ENCODE assay signal across 8 cellular contexts in the genomic region with DNA sequence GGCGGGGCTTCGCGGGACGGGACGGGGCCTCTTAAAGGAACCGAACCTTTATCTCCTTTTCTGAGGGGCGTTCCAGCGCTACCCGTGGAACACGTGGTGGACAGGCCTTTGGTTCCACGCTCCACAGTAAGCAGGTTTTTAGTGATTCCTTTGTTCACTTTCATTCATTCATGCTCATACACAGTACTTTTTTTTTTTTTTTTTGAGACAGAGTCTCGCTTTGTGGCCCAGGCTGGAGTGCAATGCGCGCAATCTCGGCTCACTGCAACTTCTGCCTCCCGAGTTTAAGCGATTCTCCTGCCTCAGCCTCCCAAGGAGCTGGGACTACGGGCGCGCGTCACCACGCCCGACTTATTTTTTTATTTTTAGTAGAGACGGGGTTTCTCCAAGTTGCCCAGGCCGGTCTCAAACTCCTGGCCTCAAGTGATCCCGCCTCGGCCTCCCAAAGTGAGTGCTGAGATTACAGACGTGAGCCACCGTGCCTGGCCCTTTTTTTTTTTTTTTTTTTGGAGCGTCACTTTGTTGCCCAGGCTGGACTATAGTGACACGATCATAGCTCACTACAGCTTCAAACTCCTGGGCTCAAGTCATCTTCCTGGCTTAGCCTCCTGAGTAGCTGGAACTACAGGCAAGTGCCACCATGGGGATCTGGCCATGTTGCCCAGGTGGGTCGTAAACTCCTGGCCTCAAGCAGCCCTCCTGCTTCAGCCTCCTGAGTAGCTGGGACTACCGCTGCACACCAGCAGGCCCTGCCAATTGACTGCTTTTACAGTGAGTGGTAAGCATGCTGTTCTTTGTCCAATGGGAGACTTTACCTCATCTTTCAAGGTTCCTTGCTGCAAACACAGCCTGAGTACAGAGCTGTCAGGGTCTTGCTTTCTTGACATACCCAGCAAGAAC. TPM values are rescaled to one million over a fixed set of nuclear protein-coding genes. Genes with fewer than 3 reads are reported as not detected.
DNase-seq lines count a peak whose midpoint lies in the region; ATAC-seq, FAIRE-seq and TF ChIP-seq lines count a peak whose summit lies in the region.

No MANE protein-coding gene starts in this region.

- H3K27me3 ChIP-seq in SU-DHL-6 (ENCODE audit: low read length) = no peaks in the 10 kb centered on the region
- no peaks in the 10 kb centered on the region for H3K27me3 ChIP-seq in aorta (ENCODE audit: control insufficient read depth in 1 of 2, insufficient read depth in 2 of 2, low read length in 1 of 2)

- ATAC-seq in HG03280 (IDR thresholded peaks at IDR 0.05; ENCODE audit: unreplicated experiment) (no peak), GM21381 (IDR thresholded peaks at IDR 0.05; ENCODE audit: unreplicated experiment) (no peak), aorta (ENCODE audit: low FRiP score) (no peak), HG03378 (IDR thresholded peaks at IDR 0.05; ENCODE audit: unreplicated experiment) (no peak)

- H3K4me3 ChIP-seq in SU-DHL-6 (ENCODE audit: insufficient read depth, low read length, poor library complexity, severe bottlenecking) (peak overlapping the region; percentile 85), fibroblast of villous mesenchyme (ENCODE audit: low read depth, low read length) (peak overlapping the region; percentile 92), retinal pigment epithelial cell (ENCODE audit: low read length) (peak overlapping the region; percentile 85), aorta (ENCODE audit: low read length in 2 of 2) (no peak overlapping the region)

- H4K20me1 ChIP-seq in SU-DHL-6 (ENCODE audit: low read depth, low read length) = no peaks in the 10 kb centered on the region

- peak overlapping the region; percentile 98 for H3K9ac ChIP-seq in SU-DHL-6 (ENCODE audit: low read length)

- H3K4me1 ChIP-seq in aorta (ENCODE audit: control insufficient read depth in 1 of 2, insufficient read depth in 2 of 2, low read length in 2 of 2) = no peaks in the 10 kb centered on the region

- FAIRE-seq in GM18507 (lab: Jason Lieb, UNC) = peak; percentile 56

- DNase-seq in GM18507 (ENCODE audit: extremely low spot score, insufficient read length, low read depth) (no peak), fibroblast of villous mesenchyme (ENCODE audit: low read depth) (no peak), retinal pigment epithelial cell (ENCODE audit: low read depth) (no peak), aorta (no peak)

- H3K27ac ChIP-seq in SU-DHL-6 (ENCODE audit: low read depth, low read length) (peak overlapping the region; percentile 92), aorta (ENCODE audit: low read depth in 1 of 2, low read length in 2 of 2) (no peak overlapping the region)

- TF ChIP-seq CTCF in SU-DHL-6 (IDR thresholded peaks at IDR 0.05; ENCODE audit: insufficient read depth, low read length, poor library complexity, severe bottlenecking) (no peak), fibroblast of villous mesenchyme (IDR thresholded peaks at IDR 0.05; ENCODE audit: insufficient read depth, low read depth, low read length) (no peak), retinal pigment epithelial cell (conservative IDR thresholded peaks at IDR 0.05; ENCODE audit: low read depth, low read length) (no peak)

- intact Hi-C loops in aorta (cut with DNase I) = no loop called here

- no peaks in the 10 kb centered on the region for H3K9me3 ChIP-seq in SU-DHL-6 (ENCODE audit: insufficient read depth, low read length)
- no peaks in the 10 kb centered on the region for H3K9me3 ChIP-seq in aorta (ENCODE audit: control insufficient read depth, low read length)

- H3K9me2 ChIP-seq in SU-DHL-6 (replicated peaks; ENCODE audit: insufficient read depth, low read length) = no peaks in the 10 kb centered on the region

- peaks cover 11% of the 10 kb centered on the region for H3K36me3 ChIP-seq in SU-DHL-6 (ENCODE audit: low read length)
- no peaks in the 10 kb centered on the region for H3K36me3 ChIP-seq in aorta (ENCODE audit: control insufficient read depth in 1 of 2, insufficient read depth in 2 of 2, low read length in 1 of 2)

- H2AFZ ChIP-seq in SU-DHL-6 (ENCODE audit: low read depth, low read length, severe bottlenecking) = peak overlapping the region; percentile 13

- H3F3A ChIP-seq in SU-DHL-6 (ENCODE audit: insufficient read depth) = peaks cover 19% of the 10 kb centered on the region

- WGBS in aorta, 2 donors = 44 to 46% methylated on average over 32 to 33 of the region's 33 CpGs

- peak overlapping the region; percentile 93 for H3K4me2 ChIP-seq in SU-DHL-6 (ENCODE audit: low read depth, low read length, poor library complexity, severe bottlenecking)

- H3K79me2 ChIP-seq in SU-DHL-6 (ENCODE audit: insufficient read depth, low read length) = peaks cover 23% of the 10 kb centered on the region

RNA-seq across cellular contexts. Expression of gene CENPM, which starts 0.5 kb away (rescaled TPM):
- total RNA-seq in fibroblast of villous mesenchyme (14.2 and 21.6 TPM in 2 replicates), aorta (under 1 TPM; 0.58 to 0.84 TPM)
- 1 to 10 TPM in 1 of 2 donors, not detected in 1; 2.6 TPM for polyA plus RNA-seq in aorta

RNA-seq across cellular contexts. Expression of gene TNFRSF13C, which starts 20.8 kb away (rescaled TPM):
- under 0.01 TPM in 2 replicates for total RNA-seq in fibroblast of villous mesenchyme
- total RNA-seq in aorta = under 1 TPM; 0.24 to 0.32 TPM
- polyA plus RNA-seq in aorta = not detected

RNA-seq across cellular contexts. Expression of gene SEPTIN3, which starts 21.8 kb away (rescaled TPM):
- total RNA-seq in fibroblast of villous mesenchyme (under 0.01 TPM in 2 replicates), aorta (under 1 TPM; 0.63 to 0.68 TPM)
- under 1 TPM in 1 of 2 donors, not detected in 1; 0.05 TPM for polyA plus RNA-seq in aorta

RNA-seq across cellular contexts. Expression of gene SHISA8, which starts 32.6 kb away (rescaled TPM):
- not detected in 2 replicates for total RNA-seq in fibroblast of villous mesenchyme
- total RNA-seq in aorta = not detected
- polyA plus RNA-seq in aorta = not detected

Comparison
In these comparisons a context has a peak if more than half of its experiments do, and no peak if none do; other contexts are left out.
1. H3K4me3 ChIP-seq: peak in SU-DHL-6 (single experiment), fibroblast of villous mesenchyme (single experiment) and retinal pigment epithelial cell (single experiment); none in aorta (0 of 2).